ENCODE assay signal across 1 cellular context in genomic region chr1:169893645-169894423, GRCh38.
TF ChIP-seq lines count a peak whose summit lies in the region.

SCYL3 (minus strand) TSS chr1:169893896; CDS start chr1:169888840, 5,056 bp downstream.

TF ChIP-seq in GM23338, 12 proteins besides CTCF, POLR2A, EP300 and RAD21:
- no peak for TF ChIP-seq STAT1 (IDR thresholded peaks at IDR 0.05; ENCODE audit: unreplicated experiment)
- no peak for TF ChIP-seq EZH2phosphoT487 (IDR thresholded peaks at IDR 0.05; ENCODE audit: unreplicated experiment)
- peak; percentile 97 for TF ChIP-seq CREB1 (CRISPR knock-in tag; IDR thresholded peaks at IDR 0.05; ENCODE audit: low read depth)
- TF ChIP-seq JUNB (IDR thresholded peaks at IDR 0.05; ENCODE audit: unreplicated experiment): no peak
- peak; percentile 68 for TF ChIP-seq POLR2AphosphoS5 (IDR thresholded peaks at IDR 0.05; ENCODE audit: low read depth)
- TF ChIP-seq ZNF331 (CRISPR knock-in tag; IDR thresholded peaks at IDR 0.05; ENCODE audit: low read depth): no peak
- TF ChIP-seq REST (IDR thresholded peaks at IDR 0.05; ENCODE audit: unreplicated experiment): no peak
- no peak for TF ChIP-seq NANOG (IDR thresholded peaks at IDR 0.05; ENCODE audit: borderline replicate concordance)
- TF ChIP-seq EZH2 (IDR thresholded peaks at IDR 0.05; ENCODE audit: low read depth, unreplicated experiment): no peak
- TF ChIP-seq ZNF114 (CRISPR knock-in tag; IDR thresholded peaks at IDR 0.05): peak; percentile 94; the same call in 1 of the 2 replicates
- TF ChIP-seq ZNF462 (CRISPR knock-in tag; IDR thresholded peaks at IDR 0.05): no peak
- TF ChIP-seq ETS1 (IDR thresholded peaks at IDR 0.05): peak; percentile 97
